1 cellular context compared by ENCODE assay signal in the genomic region with DNA sequence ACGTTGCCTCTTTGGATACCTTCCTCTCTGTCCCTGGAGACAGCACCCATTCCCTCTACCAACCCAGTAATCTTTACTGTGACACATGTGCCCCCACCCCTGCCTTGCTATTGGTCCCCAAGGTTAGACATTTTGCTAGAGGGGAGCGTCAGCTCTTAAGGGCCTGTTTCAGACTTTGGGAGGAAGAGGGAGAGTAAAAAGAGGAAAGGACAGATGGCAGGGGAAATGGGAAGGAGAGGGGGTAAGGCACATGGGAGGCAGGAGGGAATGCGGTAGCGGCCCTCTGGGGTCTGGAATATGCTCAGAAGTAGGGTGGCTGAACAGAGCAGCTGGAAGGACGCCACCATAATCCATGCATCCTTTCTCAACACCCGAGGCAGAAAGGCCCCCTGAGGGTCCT.
TF ChIP-seq lines count a peak whose summit lies in the region.

No MANE protein-coding gene starts in this region.

TF ChIP-seq in GM23338, 12 proteins besides CTCF, POLR2A, EP300 and RAD21 (continued from another document):
- TF ChIP-seq, protein P1, sequence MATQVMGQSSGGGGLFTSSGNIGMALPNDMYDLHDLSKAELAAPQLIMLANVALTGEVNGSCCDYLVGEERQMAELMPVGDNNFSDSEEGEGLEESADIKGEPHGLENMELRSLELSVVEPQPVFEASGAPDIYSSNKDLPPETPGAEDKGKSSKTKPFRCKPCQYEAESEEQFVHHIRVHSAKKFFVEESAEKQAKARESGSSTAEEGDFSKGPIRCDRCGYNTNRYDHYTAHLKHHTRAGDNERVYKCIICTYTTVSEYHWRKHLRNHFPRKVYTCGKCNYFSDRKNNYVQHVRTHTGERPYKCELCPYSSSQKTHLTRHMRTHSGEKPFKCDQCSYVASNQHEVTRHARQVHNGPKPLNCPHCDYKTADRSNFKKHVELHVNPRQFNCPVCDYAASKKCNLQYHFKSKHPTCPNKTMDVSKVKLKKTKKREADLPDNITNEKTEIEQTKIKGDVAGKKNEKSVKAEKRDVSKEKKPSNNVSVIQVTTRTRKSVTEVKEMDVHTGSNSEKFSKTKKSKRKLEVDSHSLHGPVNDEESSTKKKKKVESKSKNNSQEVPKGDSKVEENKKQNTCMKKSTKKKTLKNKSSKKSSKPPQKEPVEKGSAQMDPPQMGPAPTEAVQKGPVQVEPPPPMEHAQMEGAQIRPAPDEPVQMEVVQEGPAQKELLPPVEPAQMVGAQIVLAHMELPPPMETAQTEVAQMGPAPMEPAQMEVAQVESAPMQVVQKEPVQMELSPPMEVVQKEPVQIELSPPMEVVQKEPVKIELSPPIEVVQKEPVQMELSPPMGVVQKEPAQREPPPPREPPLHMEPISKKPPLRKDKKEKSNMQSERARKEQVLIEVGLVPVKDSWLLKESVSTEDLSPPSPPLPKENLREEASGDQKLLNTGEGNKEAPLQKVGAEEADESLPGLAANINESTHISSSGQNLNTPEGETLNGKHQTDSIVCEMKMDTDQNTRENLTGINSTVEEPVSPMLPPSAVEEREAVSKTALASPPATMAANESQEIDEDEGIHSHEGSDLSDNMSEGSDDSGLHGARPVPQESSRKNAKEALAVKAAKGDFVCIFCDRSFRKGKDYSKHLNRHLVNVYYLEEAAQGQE (IDR thresholded peaks at IDR 0.05; ENCODE audit: unreplicated experiment), result no peak
- no peak for TF ChIP-seq ZNF331 (CRISPR knock-in tag; IDR thresholded peaks at IDR 0.05; ENCODE audit: low read depth)
- TF ChIP-seq POLR2AphosphoS5 (IDR thresholded peaks at IDR 0.05; ENCODE audit: low read depth), result no peak
